18 cellular contexts compared by ENCODE assay signal in the genomic region with DNA sequence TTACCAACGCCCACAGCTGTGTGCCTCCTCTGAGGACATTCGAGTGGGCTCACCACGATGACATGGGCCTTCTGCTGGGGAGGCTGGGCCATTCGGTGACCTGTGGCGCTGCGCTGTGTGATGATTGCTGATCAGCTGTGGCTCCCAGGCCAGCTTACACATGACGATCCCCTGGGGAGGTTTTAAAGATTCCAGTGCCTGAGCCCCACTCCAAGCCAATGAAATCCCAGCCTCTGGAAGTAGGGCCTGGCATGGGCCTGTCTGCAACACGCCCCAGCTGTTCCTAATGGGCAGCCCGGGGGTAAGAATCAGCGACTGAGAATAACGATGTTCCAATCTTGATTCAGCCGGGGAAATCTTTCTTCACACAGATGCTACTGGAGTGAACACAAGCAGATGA.
"Had no signal": no experiment of that assay in that cellular context is flagged by ENCODE, and none has a peak within 500 bp of the region (broad histone marks: within the 10 kb centered on the region; RNA-seq: fewer than 3 reads in every experiment).

No MANE protein-coding gene starts in this region.

- H3K9ac ChIP-seq: parathyroid adenoma had no signal

- H3K27ac Mint-ChIP-seq: activated naive CD4-positive, alpha-beta T cell treated with anti-CD3 and anti-CD28 coated beads, Interleukin-2, amount 50 U/mL, for 72 hours; activated T-helper 1 cell treated with anti-CD3 and anti-CD28 coated beads, Interleukin-12 subunit alpha, Interleukin-12 subunit beta, Interleukin-2, Interleukin-4 antibody, amounts not matched to agents 30 ng/mL and 10 ng/mL and 1 ng/mL, durations not matched to agents 14 hours and 24 hours and 36 hours; memory B cell; naive thymus-derived CD4-positive, alpha-beta T cell; T-helper 17 cell had no signal

- DNase-seq: activated CD4-positive, alpha-beta T cell treated with anti-CD3 and anti-CD28 coated beads, Interleukin-2, amount 50 U/mL, for 4 hours; activated gamma-delta T cell treated with Interleukin-2 at 50 U/mL for 16 hours; activated T-cell treated with anti-CD3 and anti-CD28 coated beads for 4 hours; adrenal gland; cerebellar nuclear complex; effector memory CD4-positive, alpha-beta T cell; esophagus squamous epithelium; naive thymus-derived CD4-positive, alpha-beta T cell; stimulated activated naive CD4-positive, alpha-beta T cell; T-helper 17 cell; tibial artery had no signal

- ATAC-seq: activated naive CD4-positive, alpha-beta T cell treated with anti-CD3 and anti-CD28 coated beads, Interleukin-2, amount 50 U/mL, for 72 hours; naive thymus-derived CD4-positive, alpha-beta T cell; sciatic nerve; T-helper 17 cell had no signal

- H3K9me3 Mint-ChIP-seq: activated naive CD4-positive, alpha-beta T cell treated with anti-CD3 and anti-CD28 coated beads, Interleukin-2, amount 50 U/mL, for 72 hours; activated T-helper 1 cell treated with anti-CD3 and anti-CD28 coated beads, Interleukin-12 subunit alpha, Interleukin-12 subunit beta, Interleukin-2, Interleukin-4 antibody, amounts not matched to agents 30 ng/mL and 10 ng/mL and 1 ng/mL, durations not matched to agents 14 hours and 24 hours and 36 hours had no signal

- H3K4me1 ChIP-seq: adrenal gland, breast epithelium, parathyroid adenoma had no signal

- H3K9me3 ChIP-seq: adrenal gland, breast epithelium, esophagus squamous epithelium, tibial artery had no signal

- H3K36me3 Mint-ChIP-seq: activated naive CD4-positive, alpha-beta T cell treated with anti-CD3 and anti-CD28 coated beads, Interleukin-2, amount 50 U/mL, for 72 hours; memory B cell; naive thymus-derived CD4-positive, alpha-beta T cell had no signal

- H3K79me2 ChIP-seq: parathyroid adenoma had no signal

- H3K4me3 ChIP-seq: adrenal gland, breast epithelium, esophagus squamous epithelium, tibial artery had no signal

- H3K27ac ChIP-seq: adrenal gland, breast epithelium, parathyroid adenoma, tibial artery, WERI-Rb-1 had no signal

- H2AFZ ChIP-seq: parathyroid adenoma had no signal

- H3K4me3 Mint-ChIP-seq: activated T-helper 1 cell treated with anti-CD3 and anti-CD28 coated beads, Interleukin-12 subunit alpha, Interleukin-12 subunit beta, Interleukin-2, Interleukin-4 antibody, amounts not matched to agents 30 ng/mL and 10 ng/mL and 1 ng/mL, durations not matched to agents 14 hours and 24 hours and 36 hours; memory B cell; naive thymus-derived CD4-positive, alpha-beta T cell; T-helper 17 cell had no signal

- H3K36me3 ChIP-seq: adrenal gland, breast epithelium, esophagus squamous epithelium, tibial artery, WERI-Rb-1 had no signal

- H3K4me1 Mint-ChIP-seq: memory B cell, T-helper 17 cell had no signal

- H3K27me3 ChIP-seq: adrenal gland, tibial artery had no signal
